Comparison of ENCODE assay signal across 16 cellular contexts in the genomic region with DNA sequence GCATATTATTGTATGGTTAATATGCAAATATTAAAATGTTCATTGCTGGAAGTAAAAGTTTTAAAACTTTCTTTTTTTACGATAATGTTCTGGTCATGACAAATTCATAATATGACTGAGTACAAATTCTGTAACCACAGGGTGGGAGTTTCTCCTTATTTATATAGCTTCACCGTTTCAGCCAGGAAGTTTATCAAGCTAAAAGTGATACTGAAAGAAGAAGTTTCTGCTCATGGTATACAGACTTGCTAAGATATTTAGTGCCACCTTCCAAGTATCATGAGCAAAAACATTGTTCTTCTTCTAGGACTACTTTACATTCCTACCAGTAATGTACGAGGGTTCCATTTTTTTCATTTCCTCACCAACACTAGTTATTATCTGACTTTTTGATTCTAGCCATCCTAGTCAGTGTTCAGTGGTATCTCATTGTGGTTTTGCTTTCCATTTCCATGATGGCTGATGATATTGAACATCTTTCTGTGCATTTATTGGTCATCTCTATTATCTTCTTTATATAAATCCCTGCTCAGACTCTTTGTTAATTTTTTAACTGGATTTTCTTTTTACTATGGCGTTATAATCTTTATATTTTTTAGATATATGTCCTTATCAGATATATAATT.
A peak's percentile ranks its signal among the peaks of the same experiment; 100 is the strongest.
DNase-seq lines count a peak whose midpoint lies in the region; ATAC-seq and TF ChIP-seq lines count a peak whose summit lies in the region.
"Had no signal": no experiment of that assay in that cellular context is flagged by ENCODE, and none has a peak within 500 bp of the region (broad histone marks: within the 10 kb centered on the region; RNA-seq: fewer than 3 reads in every experiment).

No MANE protein-coding gene starts in this region.

- H3T11ph ChIP-seq in H9 (ENCODE audit: low read length): no peak overlapping the region

- H3K4me2 ChIP-seq in H9 (ENCODE audit: insufficient read depth, insufficient read length, low read length): no peak overlapping the region
- H3K4me2 ChIP-seq: hepatocyte had no signal

- H3K4me1 Mint-ChIP-seq in H9: peaks cover 0 to 8% of the 10 kb centered on the region in 2 experiments; a peak in 1 of 4 replicates

- H4K5ac ChIP-seq in H9 (ENCODE audit: insufficient read length, low read depth, low read length): no peak overlapping the region

- H3K27me3 ChIP-seq in H9 (ENCODE audit: insufficient read depth, low read length): no peaks in the 10 kb centered on the region
- H3K27me3 ChIP-seq: hepatocyte had no signal

- TF ChIP-seq CTCF in GM10248 (IDR thresholded peaks at IDR 0.05; ENCODE audit: control extremely low read depth, extremely low read depth, low read depth, missing control alignments) (no peak), H9 (conservative IDR thresholded peaks at IDR 0.05) (no peak)

- peaks cover 9 to 38% (median 29%) of the 10 kb centered on the region in 3 experiments for H3K36me3 Mint-ChIP-seq in H9 (ENCODE audit: insufficient read depth in 1 of 3, low read depth in 3 of 3)
- H3K36me3 Mint-ChIP-seq: memory B cell had no signal

- H4K91ac ChIP-seq in H9 (ENCODE audit: insufficient read length, low read depth, low read length): no peak overlapping the region

- H3K9ac ChIP-seq in H9 (ENCODE audit: extremely low read depth, insufficient read length, low read length): no peak overlapping the region
- H3K9ac ChIP-seq: parathyroid adenoma had no signal

- H3K14ac ChIP-seq in H9 (ENCODE audit: insufficient read depth, low read length): no peak overlapping the region

- H3K9me3 ChIP-seq in H9 (ENCODE audit: control insufficient read depth, low read depth, low read length): no peaks in the 10 kb centered on the region

- no peak overlapping the region for H3K27ac ChIP-seq in H9 (ENCODE audit: insufficient read length, low read depth, low read length)
- H3K27ac ChIP-seq: hepatocyte, parathyroid adenoma had no signal

- no peaks in the 10 kb centered on the region for H3K79me1 ChIP-seq in H9 (ENCODE audit: insufficient read depth, low read depth, low read length, poor library complexity, severe bottlenecking)

- H4K20me1 ChIP-seq in H9 (ENCODE audit: control insufficient read depth, insufficient read depth, insufficient read length): no peaks in the 10 kb centered on the region

- H3K4me3 Mint-ChIP-seq in H9: no peak overlapping the region
- H3K4me3 Mint-ChIP-seq: activated T-cell treated with anti-CD3 and anti-CD28 coated beads, Interleukin-2, amount 50 U/mL, for 4 hours; memory B cell; stimulated activated naive CD8-positive, alpha-beta T cell treated with anti-CD3 and anti-CD28 coated beads, Interleukin-15, Interleukin-2, amounts not matched to agents 100 ng/mL and 50 ng/mL, for 24 hours had no signal

- H2BK12ac ChIP-seq in H9 (ENCODE audit: insufficient read length, low read depth, low read length): no peak overlapping the region

- no peak overlapping the region for H3K27ac Mint-ChIP-seq in H9
- H3K27ac Mint-ChIP-seq: memory B cell; stimulated activated naive CD8-positive, alpha-beta T cell treated with anti-CD3 and anti-CD28 coated beads, Interleukin-15, Interleukin-2, amounts not matched to agents 100 ng/mL and 50 ng/mL, for 24 hours had no signal

- POLR2A ChIA-PET in GM10248 (lab: Yijun Ruan, JAX): no interaction called here

- no peak overlapping the region for H3K56ac ChIP-seq in H9 (ENCODE audit: insufficient read length, low read depth, low read length)

- H3K27me3 Mint-ChIP-seq in H9 (ENCODE audit: low read depth): no peaks in the 10 kb centered on the region

- CTCF ChIA-PET in GM10248 (lab: Yijun Ruan, JAX): interaction anchor here (0.8 to 1.2 kb wide), 4 partner anchors 11 to 23 kb away, joined by 3 read pairs; no protein-coding TSS in a partner anchor

- H2AFZ ChIP-seq in H9 (ENCODE audit: low read length): no peak overlapping the region
- H2AFZ ChIP-seq: hepatocyte, parathyroid adenoma had no signal

- no peak overlapping the region for H2BK120ac ChIP-seq in H9 (ENCODE audit: low read depth, low read length, poor library complexity, severe bottlenecking)

- peak; percentile 25 for DNase-seq in GM10248 (ENCODE audit: extremely low spot score)
- DNase-seq in DMS153 treated with DMSO at 0.1 percent for 48 hours (lab: John Stamatoyannopoulos, UW; ENCODE audit: unreplicated experiment): no peak
- DNase-seq in HCEC 1CT: no peak
- no peak for DNase-seq in NCI-H2081 treated with DMSO at 0.1 percent for 48 hours (lab: John Stamatoyannopoulos, UW)
- DNase-seq in H9: no peak
- DNase-seq: activated T-cell treated with anti-CD3 and anti-CD28 coated beads, Interleukin-2, amount 50 U/mL, for 4 hours; EL; GOT3; NCI-H187 had no signal

- ATAC-seq in GM19043 (IDR thresholded peaks at IDR 0.05; ENCODE audit: low read depth, unreplicated experiment) (peak; percentile 62), HG02610 (IDR thresholded peaks at IDR 0.05; ENCODE audit: unreplicated experiment) (peak; percentile 92), HG03469 (IDR thresholded peaks at IDR 0.05; ENCODE audit: unreplicated experiment) (peak; percentile 75)
- ATAC-seq: activated T-cell treated with anti-CD3 and anti-CD28 coated beads, Interleukin-2, amount 50 U/mL, for 4 hours had no signal

- H3K23ac ChIP-seq in H9 (ENCODE audit: insufficient read length, low read depth, low read length): no peak overlapping the region

- H2BK15ac ChIP-seq in H9 (ENCODE audit: low read depth, low read length): no peak overlapping the region

- no peaks in the 10 kb centered on the region for H3K4me1 ChIP-seq in H9 (ENCODE audit: insufficient read depth, low read length)
- H3K4me1 ChIP-seq: parathyroid adenoma had no signal

- no peak overlapping the region for H2BK20ac ChIP-seq in H9 (ENCODE audit: low read depth, low read length, poor library complexity, severe bottlenecking)

- H3K23me2 ChIP-seq in H9 (ENCODE audit: insufficient read length, low read depth, low read length, poor library complexity, severe bottlenecking): no peaks in the 10 kb centered on the region

- no CpG with 5 or more reads among the region's 4 CpGs for WGBS in H9 (ENCODE audit: extremely low coverage, insufficient read length, low lambda C conversion rate)

- H3K79me2 ChIP-seq in H9 (ENCODE audit: insufficient read depth, low read length): no peaks in the 10 kb centered on the region
- H3K79me2 ChIP-seq: hepatocyte, parathyroid adenoma had no signal

- no peak overlapping the region for H2AK5ac ChIP-seq in H9 (ENCODE audit: insufficient read length, low read length)

- H3K4ac ChIP-seq in H9 (ENCODE audit: low read depth, low read length): no peak overlapping the region

- H3K9me3 Mint-ChIP-seq in H9: no peaks in the 10 kb centered on the region
- H3K9me3 Mint-ChIP-seq: activated T-cell treated with anti-CD3 and anti-CD28 coated beads, Interleukin-2, amount 50 U/mL, for 4 hours; memory B cell; stimulated activated naive CD8-positive, alpha-beta T cell treated with anti-CD3 and anti-CD28 coated beads, Interleukin-15, Interleukin-2, amounts not matched to agents 100 ng/mL and 50 ng/mL, for 24 hours had no signal

- no peak overlapping the region for H3K18ac ChIP-seq in H9 (ENCODE audit: insufficient read length, low read depth, low read length)

- no peak overlapping the region for H4K8ac ChIP-seq in H9 (replicated peaks; ENCODE audit: insufficient read length, low read depth, low read length)

- no peak overlapping the region for H2BK5ac ChIP-seq in H9 (ENCODE audit: insufficient read length, low read length)
